ENCODE assay signal across 1 cellular context in genomic region chr12:54229624-54230212, GRCh38.
TF ChIP-seq lines count a peak whose summit lies in the region.

No MANE protein-coding gene starts in this region.

TF ChIP-seq in HepG2, 621 proteins besides CTCF, POLR2A, EP300 and RAD21:
- TF ChIP-seq ATF7 (IDR thresholded peaks at IDR 0.05) (peak; percentile 77), ATF7 (CRISPR knock-in tag; IDR thresholded peaks at IDR 0.05) (no peak), ZNF253 (CRISPR knock-in tag; IDR thresholded peaks at IDR 0.05; ENCODE audit: borderline replicate concordance) (no peak)
